ENCODE assay signal across 17 cellular contexts in the genomic region with DNA sequence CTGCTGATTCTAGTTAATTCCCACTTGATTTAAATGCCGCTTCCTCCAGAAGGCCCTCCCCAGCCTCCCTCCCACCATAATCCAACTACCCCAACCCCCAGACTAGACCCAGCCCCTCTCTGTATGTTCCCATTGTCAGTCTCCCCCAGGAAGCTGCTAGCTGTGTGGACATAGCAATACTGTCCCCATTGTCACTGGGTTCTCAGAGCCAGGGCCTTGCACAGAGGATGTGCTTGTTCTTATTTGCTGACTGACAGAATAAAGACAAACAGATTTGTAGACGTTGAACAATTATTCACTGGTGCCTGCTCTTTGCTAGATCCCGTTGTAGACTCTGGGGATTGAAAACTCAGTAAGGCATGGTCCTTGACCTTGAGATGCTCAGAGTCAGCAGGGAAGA.
A peak's percentile ranks its signal among the peaks of the same experiment; 100 is the strongest.
DNase-seq lines count a peak whose midpoint lies in the region; ATAC-seq and TF ChIP-seq lines count a peak whose summit lies in the region.
"Had no signal": no experiment of that assay in that cellular context is flagged by ENCODE, and none has a peak within 500 bp of the region (broad histone marks: within the 10 kb centered on the region; RNA-seq: fewer than 3 reads in every experiment).

No MANE protein-coding gene starts in this region.

- H3K27ac ChIP-seq in angular gyrus (ENCODE audit: low read depth, low read length) = peak overlapping the region; percentile 79
- peak overlapping the region; percentile 58 for H3K27ac ChIP-seq in layer of hippocampus (ENCODE audit: low read depth, low read length)
- H3K27ac ChIP-seq: C4-2B, SJSA1 had no signal

- H3K4me3 ChIP-seq in foreskin fibroblast (ENCODE audit: low read depth in 1 of 2, low read length in 2 of 2) = no peak overlapping the region
- H3K4me3 ChIP-seq: GM12878, SJSA1 had no signal

- no peaks in the 10 kb centered on the region for H3K27me3 ChIP-seq in layer of hippocampus (ENCODE audit: control insufficient read depth, insufficient read depth, low read length)
- H3K27me3 ChIP-seq: SJSA1 had no signal

- DNase-seq in NCI-H2171 treated with DMSO at 0.1 percent for 48 hours (lab: John Stamatoyannopoulos, UW) (peak; percentile 7), NCI-H2171 (lab: John Stamatoyannopoulos, UW) (no peak), superior temporal gyrus (ENCODE audit: extremely low spot score) (peak; percentile 89), foreskin fibroblast (no peak)
- DNase-seq in stimulated activated naive CD4-positive, alpha-beta T cell (lab: John Stamatoyannopoulos, UW) = no peak
- DNase-seq: 8988T, MV-4-11, NCI-H1436 treated with DMSO at 0.1 percent for 48 hours, NCI-H524, RPMI8226 had no signal

- no peak for ATAC-seq in GM18868 (IDR thresholded peaks at IDR 0.05; ENCODE audit: unreplicated experiment)
- ATAC-seq: GM12878, HCT116 had no signal

- no peak for TF ChIP-seq CTCF in foreskin fibroblast (IDR thresholded peaks at IDR 0.05; ENCODE audit: low read depth, low read length)

Comparison
In these comparisons a context has a peak if more than half of its experiments do, and no peak if none do; other contexts are left out.
1. DNase-seq: peak in NCI-H2171 treated with DMSO at 0.1 percent for 48 hours (single experiment) and superior temporal gyrus (single experiment); none in NCI-H2171 (single experiment), stimulated activated naive CD4-positive, alpha-beta T cell (0 of 6) and foreskin fibroblast (0 of 2).